1 cellular context compared by ENCODE assay signal in the genomic region with DNA sequence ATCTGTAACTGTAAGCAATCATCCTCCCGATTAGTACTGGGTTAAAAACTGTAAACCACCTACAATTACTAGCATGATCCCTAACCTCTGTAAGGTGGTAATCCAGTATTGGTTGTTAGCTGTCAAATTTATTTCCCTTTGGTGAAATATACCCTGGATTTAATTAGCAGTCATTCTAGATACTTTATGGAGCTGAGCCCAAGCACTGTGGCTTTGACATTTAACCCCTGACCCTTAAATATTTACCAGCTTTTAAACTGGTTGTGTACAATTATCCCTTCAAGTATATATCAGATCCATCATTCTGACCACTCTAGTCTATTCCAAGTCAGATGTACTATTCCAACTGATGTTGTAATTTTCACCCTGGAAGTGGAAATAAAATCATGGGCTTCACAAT.
TF ChIP-seq lines count a peak whose summit lies in the region.

No MANE protein-coding gene starts in this region.

TF ChIP-seq in GM23338, 12 proteins besides CTCF, POLR2A, EP300 and RAD21 (continued from another document):
- TF ChIP-seq, protein P1, sequence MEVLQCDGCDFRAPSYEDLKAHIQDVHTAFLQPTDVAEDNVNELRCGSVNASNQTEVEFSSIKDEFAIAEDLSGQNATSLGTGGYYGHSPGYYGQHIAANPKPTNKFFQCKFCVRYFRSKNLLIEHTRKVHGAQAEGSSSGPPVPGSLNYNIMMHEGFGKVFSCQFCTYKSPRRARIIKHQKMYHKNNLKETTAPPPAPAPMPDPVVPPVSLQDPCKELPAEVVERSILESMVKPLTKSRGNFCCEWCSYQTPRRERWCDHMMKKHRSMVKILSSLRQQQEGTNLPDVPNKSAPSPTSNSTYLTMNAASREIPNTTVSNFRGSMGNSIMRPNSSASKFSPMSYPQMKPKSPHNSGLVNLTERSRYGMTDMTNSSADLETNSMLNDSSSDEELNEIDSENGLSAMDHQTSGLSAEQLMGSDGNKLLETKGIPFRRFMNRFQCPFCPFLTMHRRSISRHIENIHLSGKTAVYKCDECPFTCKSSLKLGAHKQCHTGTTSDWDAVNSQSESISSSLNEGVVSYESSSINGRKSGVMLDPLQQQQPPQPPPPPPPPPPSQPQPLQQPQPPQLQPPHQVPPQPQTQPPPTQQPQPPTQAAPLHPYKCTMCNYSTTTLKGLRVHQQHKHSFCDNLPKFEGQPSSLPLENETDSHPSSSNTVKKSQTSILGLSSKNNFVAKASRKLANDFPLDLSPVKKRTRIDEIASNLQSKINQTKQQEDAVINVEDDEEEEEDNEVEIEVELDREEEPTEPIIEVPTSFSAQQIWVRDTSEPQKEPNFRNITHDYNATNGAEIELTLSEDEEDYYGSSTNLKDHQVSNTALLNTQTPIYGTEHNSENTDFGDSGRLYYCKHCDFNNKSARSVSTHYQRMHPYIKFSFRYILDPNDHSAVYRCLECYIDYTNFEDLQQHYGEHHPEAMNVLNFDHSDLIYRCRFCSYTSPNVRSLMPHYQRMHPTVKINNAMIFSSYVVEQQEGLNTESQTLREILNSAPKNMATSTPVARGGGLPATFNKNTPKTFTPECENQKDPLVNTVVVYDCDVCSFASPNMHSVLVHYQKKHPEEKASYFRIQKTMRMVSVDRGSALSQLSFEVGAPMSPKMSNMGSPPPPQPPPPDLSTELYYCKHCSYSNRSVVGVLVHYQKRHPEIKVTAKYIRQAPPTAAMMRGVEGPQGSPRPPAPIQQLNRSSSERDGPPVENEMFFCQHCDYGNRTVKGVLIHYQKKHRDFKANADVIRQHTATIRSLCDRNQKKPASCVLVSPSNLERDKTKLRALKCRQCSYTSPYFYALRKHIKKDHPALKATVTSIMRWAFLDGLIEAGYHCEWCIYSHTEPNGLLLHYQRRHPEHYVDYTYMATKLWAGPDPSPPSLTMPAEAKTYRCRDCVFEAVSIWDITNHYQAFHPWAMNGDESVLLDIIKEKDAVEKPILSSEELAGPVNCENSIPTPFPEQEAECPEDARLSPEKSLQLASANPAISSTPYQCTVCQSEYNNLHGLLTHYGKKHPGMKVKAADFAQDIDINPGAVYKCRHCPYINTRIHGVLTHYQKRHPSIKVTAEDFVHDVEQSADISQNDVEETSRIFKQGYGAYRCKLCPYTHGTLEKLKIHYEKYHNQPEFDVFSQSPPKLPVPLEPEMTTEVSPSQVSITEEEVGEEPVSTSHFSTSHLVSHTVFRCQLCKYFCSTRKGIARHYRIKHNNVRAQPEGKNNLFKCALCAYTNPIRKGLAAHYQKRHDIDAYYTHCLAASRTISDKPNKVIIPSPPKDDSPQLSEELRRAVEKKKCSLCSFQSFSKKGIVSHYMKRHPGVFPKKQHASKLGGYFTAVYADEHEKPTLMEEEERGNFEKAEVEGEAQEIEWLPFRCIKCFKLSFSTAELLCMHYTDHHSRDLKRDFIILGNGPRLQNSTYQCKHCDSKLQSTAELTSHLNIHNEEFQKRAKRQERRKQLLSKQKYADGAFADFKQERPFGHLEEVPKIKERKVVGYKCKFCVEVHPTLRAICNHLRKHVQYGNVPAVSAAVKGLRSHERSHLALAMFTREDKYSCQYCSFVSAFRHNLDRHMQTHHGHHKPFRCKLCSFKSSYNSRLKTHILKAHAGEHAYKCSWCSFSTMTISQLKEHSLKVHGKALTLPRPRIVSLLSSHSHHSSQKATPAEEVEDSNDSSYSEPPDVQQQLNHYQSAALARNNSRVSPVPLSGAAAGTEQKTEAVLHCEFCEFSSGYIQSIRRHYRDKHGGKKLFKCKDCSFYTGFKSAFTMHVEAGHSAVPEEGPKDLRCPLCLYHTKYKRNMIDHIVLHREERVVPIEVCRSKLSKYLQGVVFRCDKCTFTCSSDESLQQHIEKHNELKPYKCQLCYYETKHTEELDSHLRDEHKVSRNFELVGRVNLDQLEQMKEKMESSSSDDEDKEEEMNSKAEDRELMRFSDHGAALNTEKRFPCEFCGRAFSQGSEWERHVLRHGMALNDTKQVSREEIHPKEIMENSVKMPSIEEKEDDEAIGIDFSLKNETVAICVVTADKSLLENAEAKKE (CRISPR knock-in tag; IDR thresholded peaks at IDR 0.05), result no peak
- no peak for TF ChIP-seq EZH2phosphoT487 (IDR thresholded peaks at IDR 0.05; ENCODE audit: unreplicated experiment)
- TF ChIP-seq JUNB (IDR thresholded peaks at IDR 0.05; ENCODE audit: unreplicated experiment), result no peak
